ENCODE assay signal across 22 cellular contexts in the genomic region with DNA sequence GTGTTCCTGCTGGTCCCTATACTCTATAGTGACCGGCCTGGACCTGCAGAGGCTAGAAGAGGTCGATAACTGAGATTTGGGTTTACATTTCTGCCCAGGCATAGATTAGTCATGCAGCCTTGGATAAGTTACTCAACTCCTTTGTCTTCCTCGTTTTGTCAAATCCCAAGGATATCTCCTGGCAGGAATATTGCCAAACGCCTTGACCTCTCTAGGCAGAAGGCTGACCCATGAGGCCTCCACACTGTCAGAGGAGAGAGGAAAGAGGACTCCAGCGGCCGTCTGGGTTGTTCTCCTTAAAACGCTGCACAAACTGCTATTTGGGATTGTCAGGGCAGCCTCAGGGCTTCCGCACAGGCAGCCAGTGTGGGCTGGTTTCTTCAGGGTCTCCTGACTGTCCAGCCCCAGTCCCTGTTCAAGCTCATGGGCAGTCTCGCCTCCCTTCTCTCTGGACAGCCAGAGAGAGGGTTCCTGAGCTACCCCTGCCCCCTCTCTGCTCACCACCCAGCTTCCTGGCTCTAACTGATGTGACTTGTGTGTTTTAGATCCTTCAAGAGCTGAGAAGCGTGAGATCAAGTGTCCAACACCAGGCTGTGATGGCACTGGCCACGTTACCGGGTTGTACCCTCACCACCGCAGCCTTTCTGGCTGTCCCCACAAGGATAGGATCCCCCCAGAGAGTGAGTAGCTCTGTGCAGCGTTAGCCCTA. TPM values are rescaled to one million over a fixed set of nuclear protein-coding genes. Genes with fewer than 3 reads are reported as not detected.
DNase-seq lines count a peak whose midpoint lies in the region; ATAC-seq, FAIRE-seq and TF ChIP-seq lines count a peak whose summit lies in the region.
"Had no signal": no experiment of that assay in that cellular context is flagged by ENCODE, and none has a peak within 500 bp of the region (broad histone marks: within the 10 kb centered on the region; RNA-seq: fewer than 3 reads in every experiment).

No MANE protein-coding gene starts in this region.

- H3K4me3 ChIP-seq in RWPE2 (ENCODE audit: severe bottlenecking) (no peak overlapping the region), epithelial cell of esophagus (ENCODE audit: low read length) (no peak overlapping the region), ovary (no peak overlapping the region)
- H3K4me3 ChIP-seq: K562 had no signal

- H3K36me3 ChIP-seq in RWPE2 (ENCODE audit: low read depth) = no peaks in the 10 kb centered on the region
- no peaks in the 10 kb centered on the region for H3K36me3 ChIP-seq in ovary

- no peak for TF ChIP-seq POLR2A in ovary (IDR thresholded peaks at IDR 0.05)

- H3K27me3 ChIP-seq in RWPE2 (ENCODE audit: insufficient read depth, poor library complexity, severe bottlenecking) (no peaks in the 10 kb centered on the region), ovary (no peaks in the 10 kb centered on the region)

- H3K9me3 ChIP-seq in RWPE2 (ENCODE audit: severe bottlenecking) (no peaks in the 10 kb centered on the region), ovary (no peaks in the 10 kb centered on the region)

- peaks cover 4% of the 10 kb centered on the region for H3K4me1 ChIP-seq in RWPE2 (ENCODE audit: insufficient read depth, poor library complexity, severe bottlenecking)
- peaks cover 14% of the 10 kb centered on the region for H3K4me1 ChIP-seq in ovary (ENCODE audit: insufficient read depth)

- peak; percentile 84 for FAIRE-seq in HTR-8/SVneo (lab: Jason Lieb, UNC)
- FAIRE-seq: G401.6, GM12892, GM18507 had no signal

- no peak for TF ChIP-seq CTCF in RWPE2 (IDR thresholded peaks at IDR 0.05; ENCODE audit: poor library complexity, severe bottlenecking)
- no peak for TF ChIP-seq CTCF in epithelial cell of esophagus (IDR thresholded peaks at IDR 0.05; ENCODE audit: insufficient read depth, low read depth, low read length, missing control alignments)
- no peak for TF ChIP-seq CTCF in ovary (IDR thresholded peaks at IDR 0.05)

- DNase-seq in HTR-8/SVneo (ENCODE audit: insufficient read length, low spot score) = no peak
- DNase-seq in RWPE2 (ENCODE audit: low spot score) = no peak
- DNase-seq in epithelial cell of esophagus (ENCODE audit: low read depth) = peak; percentile 29
- peak in 3 of 5 donors; percentile 46 to 54 (median 52) for DNase-seq in ovary
- DNase-seq in middle frontal gyrus (ENCODE audit: extremely low spot score, low spot score) = no peak
- no peak for DNase-seq in occipital lobe (lab: John Stamatoyannopoulos, UW)
- DNase-seq: CD8-positive, alpha-beta T cell; NCI-H1092 treated with DMSO at 0.1 percent for 48 hours; NCI-H146; NCI-H2029; NCI-H226; NCI-H524 treated with DMSO at 0.1 percent for 48 hours; OCI-M1; Right ventricle myocardium superior had no signal

- intact Hi-C loops in ovary (cut with DNase I) = no loop called here

- WGBS in ovary, 3 donors = 55 to 70% (median 66%) methylated on average over 14 of the region's 14 CpGs

- no peak for TF ChIP-seq EP300 in ovary (IDR thresholded peaks at IDR 0.05)

- ATAC-seq in RWPE2 (ENCODE audit: low read depth) (peak; percentile 7; the same call in 2 of the 3 replicates), GM18517 (IDR thresholded peaks at IDR 0.05; ENCODE audit: unreplicated experiment) (no peak), HG03097 (IDR thresholded peaks at IDR 0.05; ENCODE audit: low FRiP score, unreplicated experiment) (no peak)
- ATAC-seq: CD8-positive, alpha-beta T cell had no signal

- no peak overlapping the region for H3K27ac ChIP-seq in RWPE2 (ENCODE audit: poor library complexity, severe bottlenecking)
- peak overlapping the region in 1 of 2 donors; percentile 45 for H3K27ac ChIP-seq in ovary

RNA-seq across cellular contexts. Expression of gene PCMTD2, which starts 44.7 kb away (rescaled TPM):
- 10 to 100 TPM; 32.0 to 96.3 (median 79.0) TPM for total RNA-seq in ovary
- polyA plus RNA-seq in ovary = 10 to 100 TPM; 58.8 to 66.0 TPM
- 129 TPM for total RNA-seq in occipital lobe

RNA-seq across cellular contexts. Expression of gene MYT1, which starts 46.6 kb away (rescaled TPM):
- under 1 TPM; 0.05 to 0.25 (median 0.15) TPM for total RNA-seq in ovary
- polyA plus RNA-seq in ovary = under 1 TPM in 1 of 2 donors, not detected in 1; 0.07 TPM
- total RNA-seq in occipital lobe = 5.9 TPM
- total RNA-seq: CD8-positive, alpha-beta T cell; Daoy had no signal
- polyA plus RNA-seq: BJ had no signal

Comparison
In these comparisons a context has a peak if more than half of its experiments do, and no peak if none do; other contexts are left out.
1. DNase-seq: peak in epithelial cell of esophagus (single experiment) and ovary (3 of 5); none in HTR-8/SVneo (single experiment), RWPE2 (single experiment), middle frontal gyrus (single experiment) and occipital lobe (single experiment).